ENCODE assay signal across 18 cellular contexts in the genomic region with DNA sequence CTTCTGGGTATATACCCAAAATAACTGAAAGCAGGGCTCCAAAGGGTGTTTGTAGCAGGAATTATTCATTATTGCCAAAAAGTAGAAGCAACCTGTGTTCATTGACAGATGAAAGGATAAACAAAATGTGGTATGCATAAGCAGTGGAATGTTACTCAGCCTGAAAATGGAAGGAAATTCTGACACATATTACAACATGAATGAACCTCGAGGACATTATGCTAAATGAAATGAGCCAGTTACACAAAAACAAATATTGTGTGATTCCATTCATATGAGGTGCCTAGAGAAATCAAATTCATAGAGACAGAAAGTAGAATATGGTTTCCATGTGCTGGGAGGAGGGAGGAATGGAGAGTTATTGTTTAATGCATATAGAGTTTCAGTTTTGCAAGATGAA.
DNase-seq lines count a peak whose midpoint lies in the region; ATAC-seq and TF ChIP-seq lines count a peak whose summit lies in the region.
"Had no signal": no experiment of that assay in that cellular context is flagged by ENCODE, and none has a peak within 500 bp of the region (broad histone marks: within the 10 kb centered on the region; RNA-seq: fewer than 3 reads in every experiment).

No MANE protein-coding gene starts in this region.

- POLR2A ChIA-PET in WTC11 (lab: Charles Lee), result no interaction called here

- peaks cover 13% of the 10 kb centered on the region for H3K9me3 Mint-ChIP-seq in WTC11

- H3K27ac Mint-ChIP-seq in WTC11, result peak overlapping the region; percentile 34; the same call in 1 of the 2 replicates
- H3K27ac Mint-ChIP-seq: CD4-positive, CD25-positive, alpha-beta regulatory T cell; T-helper 2 cell treated with Interferon-gamma antibody and Interleukin-4, amounts not matched to agents 5 μg/mL and 100 μg/mL, for 36 hours had no signal

- CTCF ChIA-PET in WTC11 (lab: Charles Lee), result no interaction called here

- peaks cover 14% of the 10 kb centered on the region for H3K4me1 Mint-ChIP-seq in WTC11

- H3K36me3 Mint-ChIP-seq in WTC11, result peaks cover 15% of the 10 kb centered on the region

- no peak for ATAC-seq in WTC11
- no peak for ATAC-seq in HG03159 (IDR thresholded peaks at IDR 0.05; ENCODE audit: unreplicated experiment)
- ATAC-seq in GM21717 (IDR thresholded peaks at IDR 0.05; ENCODE audit: unreplicated experiment), result no peak
- ATAC-seq: left cardiac atrium, psoas muscle had no signal

- TF ChIP-seq CTCF in WTC11 (IDR thresholded peaks at IDR 0.05), result no peak

- H3K27me3 Mint-ChIP-seq in WTC11 (ENCODE audit: low read depth), result peaks cover 3% of the 10 kb centered on the region; the same call in 1 of the 2 replicates
- H3K27me3 Mint-ChIP-seq: CD4-positive, CD25-positive, alpha-beta regulatory T cell had no signal

- no peak overlapping the region for H3K4me3 Mint-ChIP-seq in WTC11
- H3K4me3 Mint-ChIP-seq: CD4-positive, CD25-positive, alpha-beta regulatory T cell; T-helper 2 cell treated with Interferon-gamma antibody and Interleukin-4, amounts not matched to agents 5 μg/mL and 100 μg/mL, for 36 hours had no signal

- peak; percentile 46 for DNase-seq in ELR (ENCODE audit: low read depth)
- peak; percentile 42 for DNase-seq in HCEC 1CT
- no peak for DNase-seq in WTC11 (ENCODE audit: low spot score)
- DNase-seq in fibroblast of peridontal ligament (ENCODE audit: extremely low read depth), result peak; percentile 37
- DNase-seq in stimulated activated CD4-positive, alpha-beta T cell treated with anti-CD3 and anti-CD28 coated beads, Interleukin-4, amount 100 ng/mL, for 4 hours, result no peak
- DNase-seq: activated naive CD4-positive, alpha-beta T cell treated with Interleukin-2 at 50 U/mL for 16 hours; CD4-positive, CD25-positive, alpha-beta regulatory T cell; cerebellar nuclear complex; DMS153; effector CD4-positive, alpha-beta T cell; left cardiac atrium; NCI-H1105; NCI-H2081; psoas muscle; testis had no signal

TF ChIP-seq in WTC11, 78 proteins besides CTCF, POLR2A, EP300 and RAD21:
- TF ChIP-seq TCF7 (CRISPR knock-in tag; IDR thresholded peaks at IDR 0.05; ENCODE audit: low read depth), result no peak
- TF ChIP-seq, protein P1, sequence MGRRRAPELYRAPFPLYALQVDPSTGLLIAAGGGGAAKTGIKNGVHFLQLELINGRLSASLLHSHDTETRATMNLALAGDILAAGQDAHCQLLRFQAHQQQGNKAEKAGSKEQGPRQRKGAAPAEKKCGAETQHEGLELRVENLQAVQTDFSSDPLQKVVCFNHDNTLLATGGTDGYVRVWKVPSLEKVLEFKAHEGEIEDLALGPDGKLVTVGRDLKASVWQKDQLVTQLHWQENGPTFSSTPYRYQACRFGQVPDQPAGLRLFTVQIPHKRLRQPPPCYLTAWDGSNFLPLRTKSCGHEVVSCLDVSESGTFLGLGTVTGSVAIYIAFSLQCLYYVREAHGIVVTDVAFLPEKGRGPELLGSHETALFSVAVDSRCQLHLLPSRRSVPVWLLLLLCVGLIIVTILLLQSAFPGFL (CRISPR knock-in tag; IDR thresholded peaks at IDR 0.05; ENCODE audit: borderline replicate concordance), result no peak
- no peak for TF ChIP-seq EMX1 (CRISPR knock-in tag; IDR thresholded peaks at IDR 0.05)
- TF ChIP-seq, protein P2, sequence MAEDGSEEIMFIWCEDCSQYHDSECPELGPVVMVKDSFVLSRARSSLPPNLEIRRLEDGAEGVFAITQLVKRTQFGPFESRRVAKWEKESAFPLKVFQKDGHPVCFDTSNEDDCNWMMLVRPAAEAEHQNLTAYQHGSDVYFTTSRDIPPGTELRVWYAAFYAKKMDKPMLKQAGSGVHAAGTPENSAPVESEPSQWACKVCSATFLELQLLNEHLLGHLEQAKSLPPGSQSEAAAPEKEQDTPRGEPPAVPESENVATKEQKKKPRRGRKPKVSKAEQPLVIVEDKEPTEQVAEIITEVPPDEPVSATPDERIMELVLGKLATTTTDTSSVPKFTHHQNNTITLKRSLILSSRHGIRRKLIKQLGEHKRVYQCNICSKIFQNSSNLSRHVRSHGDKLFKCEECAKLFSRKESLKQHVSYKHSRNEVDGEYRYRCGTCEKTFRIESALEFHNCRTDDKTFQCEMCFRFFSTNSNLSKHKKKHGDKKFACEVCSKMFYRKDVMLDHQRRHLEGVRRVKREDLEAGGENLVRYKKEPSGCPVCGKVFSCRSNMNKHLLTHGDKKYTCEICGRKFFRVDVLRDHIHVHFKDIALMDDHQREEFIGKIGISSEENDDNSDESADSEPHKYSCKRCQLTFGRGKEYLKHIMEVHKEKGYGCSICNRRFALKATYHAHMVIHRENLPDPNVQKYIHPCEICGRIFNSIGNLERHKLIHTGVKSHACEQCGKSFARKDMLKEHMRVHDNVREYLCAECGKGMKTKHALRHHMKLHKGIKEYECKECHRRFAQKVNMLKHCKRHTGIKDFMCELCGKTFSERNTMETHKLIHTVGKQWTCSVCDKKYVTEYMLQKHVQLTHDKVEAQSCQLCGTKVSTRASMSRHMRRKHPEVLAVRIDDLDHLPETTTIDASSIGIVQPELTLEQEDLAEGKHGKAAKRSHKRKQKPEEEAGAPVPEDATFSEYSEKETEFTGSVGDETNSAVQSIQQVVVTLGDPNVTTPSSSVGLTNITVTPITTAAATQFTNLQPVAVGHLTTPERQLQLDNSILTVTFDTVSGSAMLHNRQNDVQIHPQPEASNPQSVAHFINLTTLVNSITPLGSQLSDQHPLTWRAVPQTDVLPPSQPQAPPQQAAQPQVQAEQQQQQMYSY (CRISPR knock-in tag; IDR thresholded peaks at IDR 0.05), result no peak
- no peak for TF ChIP-seq HMGA2 (CRISPR knock-in tag; IDR thresholded peaks at IDR 0.05)
- TF ChIP-seq CREB1 (CRISPR knock-in tag; IDR thresholded peaks at IDR 0.05), result no peak
- TF ChIP-seq ZNF423 (CRISPR knock-in tag; IDR thresholded peaks at IDR 0.05), result no peak
- TF ChIP-seq, protein P3, sequence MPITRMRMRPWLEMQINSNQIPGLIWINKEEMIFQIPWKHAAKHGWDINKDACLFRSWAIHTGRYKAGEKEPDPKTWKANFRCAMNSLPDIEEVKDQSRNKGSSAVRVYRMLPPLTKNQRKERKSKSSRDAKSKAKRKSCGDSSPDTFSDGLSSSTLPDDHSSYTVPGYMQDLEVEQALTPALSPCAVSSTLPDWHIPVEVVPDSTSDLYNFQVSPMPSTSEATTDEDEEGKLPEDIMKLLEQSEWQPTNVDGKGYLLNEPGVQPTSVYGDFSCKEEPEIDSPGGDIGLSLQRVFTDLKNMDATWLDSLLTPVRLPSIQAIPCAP (CRISPR knock-in tag; IDR thresholded peaks at IDR 0.05), result no peak
- no peak for TF ChIP-seq ELF4 (CRISPR knock-in tag; IDR thresholded peaks at IDR 0.05; ENCODE audit: low read depth)
- no peak for TF ChIP-seq NFYB (CRISPR knock-in tag; conservative IDR thresholded peaks at IDR 0.05; ENCODE audit: low read depth)
- TF ChIP-seq, protein P4, sequence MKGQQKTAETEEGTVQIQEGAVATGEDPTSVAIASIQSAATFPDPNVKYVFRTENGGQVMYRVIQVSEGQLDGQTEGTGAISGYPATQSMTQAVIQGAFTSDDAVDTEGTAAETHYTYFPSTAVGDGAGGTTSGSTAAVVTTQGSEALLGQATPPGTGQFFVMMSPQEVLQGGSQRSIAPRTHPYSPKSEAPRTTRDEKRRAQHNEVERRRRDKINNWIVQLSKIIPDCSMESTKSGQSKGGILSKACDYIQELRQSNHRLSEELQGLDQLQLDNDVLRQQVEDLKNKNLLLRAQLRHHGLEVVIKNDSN (CRISPR knock-in tag; IDR thresholded peaks at IDR 0.05), result no peak

Comparison
In these comparisons a context has a peak if more than half of its experiments do, and no peak if none do; other contexts are left out.
1. DNase-seq: peak in ELR (single experiment), HCEC 1CT (single experiment) and fibroblast of peridontal ligament (single experiment); none in WTC11 (single experiment) and stimulated activated CD4-positive, alpha-beta T cell treated with anti-CD3 and anti-CD28 coated beads, Interleukin-4, amount 100 ng/mL, for 4 hours (0 of 2).